Comparison of ENCODE assay signal across 16 cellular contexts in genomic region chr9:108662090-108662875, GRCh38.
"Had no signal": no experiment of that assay in that cellular context is flagged by ENCODE, and none has a peak within 500 bp of the region (broad histone marks: within the 10 kb centered on the region; RNA-seq: fewer than 3 reads in every experiment).

No MANE protein-coding gene starts in this region.

- H3K4me3 ChIP-seq: tibial nerve, uterus had no signal

- DNase-seq: activated CD4-positive, alpha-beta T cell treated with anti-CD3 and anti-CD28 coated beads for 4 hours; activated CD8-positive, alpha-beta T cell treated with anti-CD3 and anti-CD28 coated beads for 36 hours; activated effector memory CD4-positive, alpha-beta T cell treated with anti-CD3 and anti-CD28 coated beads, Interleukin-2, amount 50 U/mL, for 16 hours; activated T-cell treated with anti-CD3 and anti-CD28 coated beads, Interleukin-2, amount 50 U/mL, for 4 hours; caudate nucleus; head of caudate nucleus; immature natural killer cell; retina; stimulated activated CD4-positive, alpha-beta T cell treated with anti-CD3 and anti-CD28 coated beads, Interleukin-15, amount 100 ng/mL, for 24 hours; stimulated activated CD4-positive, alpha-beta T cell treated with anti-CD3 and anti-CD28 coated beads, Interleukin-4, amount 100 ng/mL, for 24 hours; stimulated activated naive CD4-positive, alpha-beta T cell treated with Interleukin-2 at 50 U/mL for 16 hours; substantia nigra; uterus had no signal

- ATAC-seq: activated CD8-positive, alpha-beta T cell treated with anti-CD3 and anti-CD28 coated beads for 36 hours; activated T-cell treated with anti-CD3 and anti-CD28 coated beads, Interleukin-2, amount 50 U/mL, for 4 hours; esophagus mucosa; natural killer cell treated with Interleukin-12 subunit alpha and Interleukin-12 subunit beta and Interleukin-15 and Interleukin-18, amount 100 ng/mL, for 72 hours had no signal
